Comparison of ENCODE assay signal across 8 cellular contexts in genomic region chr22:35430897-35431322, GRCh38. TPM values are rescaled to one million over a fixed set of nuclear protein-coding genes. Genes with fewer than 3 reads are reported as not detected.
DNase-seq lines count a peak whose midpoint lies in the region; ATAC-seq and TF ChIP-seq lines count a peak whose summit lies in the region.

No MANE protein-coding gene starts in this region.

- TF ChIP-seq CTCF in upper lobe of right lung (IDR thresholded peaks at IDR 0.05) = peak; percentile 94

- no peaks in the 10 kb centered on the region for H3K27me3 Mint-ChIP-seq in T-cell

- H3K27ac ChIP-seq in upper lobe of right lung = peak overlapping the region; percentile 30

- no peak overlapping the region for H3K4me3 ChIP-seq in upper lobe of right lung

- H3K9me3 ChIP-seq in upper lobe of right lung = peaks cover 8% of the 10 kb centered on the region

- H3K4me3 Mint-ChIP-seq in T-cell = no peak overlapping the region

- peak; percentile 16 for DNase-seq in DMS114 treated with DMSO at 0.1 percent for 48 hours (lab: John Stamatoyannopoulos, UW; ENCODE audit: unreplicated experiment)
- DNase-seq in Kasumi-1 (lab: John Stamatoyannopoulos, UW) = peak; percentile 39 to 58
- peak; percentile 18 to 72 (median 57) for DNase-seq in T-cell
- DNase-seq in amygdala (lab: John Stamatoyannopoulos, UW) = peak in 54 of 56 donors; percentile 23 to 85 (median 64)
- peak; percentile 91 for DNase-seq in left cardiac atrium
- peak; percentile 76 for DNase-seq in pulmonary artery endothelial cell (ENCODE audit: low read depth, low spot score)
- peak; percentile 92 for DNase-seq in upper lobe of right lung

- ATAC-seq in T-cell (replicated peaks in 1 of 4) = peak; percentile 73 to 79 (median 74)
- peak; percentile 97 to 98 for ATAC-seq in left cardiac atrium
- ATAC-seq in upper lobe of right lung = peak; percentile 98
- no peak for ATAC-seq in HG03521 (IDR thresholded peaks at IDR 0.05; ENCODE audit: unreplicated experiment)

- H3K36me3 ChIP-seq in upper lobe of right lung = no peaks in the 10 kb centered on the region

- peaks cover 26% of the 10 kb centered on the region for H3K36me3 Mint-ChIP-seq in T-cell

- no peaks in the 10 kb centered on the region for H3K27me3 ChIP-seq in upper lobe of right lung

- H3K4me1 ChIP-seq in upper lobe of right lung = peaks cover 7% of the 10 kb centered on the region

- no peak overlapping the region for H3K27ac Mint-ChIP-seq in T-cell

- H3K4me1 Mint-ChIP-seq in T-cell = no peaks in the 10 kb centered on the region

- peaks cover 0 to 5% (median 0%) of the 10 kb centered on the region in 3 donors for H3K9me3 Mint-ChIP-seq in T-cell

- intact Hi-C loops in left cardiac atrium (cut with DNase I) = loop anchor here (1.0 to 10.0 kb wide), 3 partner anchors 151 to 694 kb away; no protein-coding TSS in a partner anchor
- intact Hi-C loops in upper lobe of right lung (cut with DNase I) = loop anchor here (5.0 kb wide), 1 partner anchor 151 kb away; no protein-coding TSS in a partner anchor

- CTCF ChIA-PET in T-cell (lab: Charles Lee) = no interaction called here

- POLR2A ChIA-PET in T-cell (lab: Charles Lee) = no interaction called here

RNA-seq across cellular contexts. Expression of gene MCM5, which starts 31.0 kb away (rescaled TPM):
- total RNA-seq in T-cell = 10 to 100 TPM; 34.7 to 66.8 (median 58.7) TPM
- total RNA-seq in left cardiac atrium = 10 to 100 TPM; 11.0 to 21.9 TPM
- total RNA-seq in pulmonary artery endothelial cell = 99.3 and 178 TPM in 2 replicates
- total RNA-seq in upper lobe of right lung = 22.1 TPM

RNA-seq across cellular contexts. Expression of gene HMOX1, which starts 50.0 kb away (rescaled TPM):
- total RNA-seq in T-cell (1 to 10 TPM in 3 of 5 donors, under 1 TPM in 2; 0.40 to 2.4 (median 1.0) TPM), left cardiac atrium (10 to 100 TPM; 13.6 to 16.0 TPM), pulmonary artery endothelial cell (49.0 and 86.4 TPM in 2 replicates), upper lobe of right lung (54.0 TPM)

Comparison
In these comparisons a context has a peak if more than half of its experiments do, and no peak if none do; other contexts are left out.
1. DNase-seq: peak in every context shown above with its lines; median percentile 92 in upper lobe of right lung; 91 in left cardiac atrium; 76 in pulmonary artery endothelial cell; 64 in amygdala; 57 in T-cell; 48 in Kasumi-1; 16 in DMS114 treated with DMSO at 0.1 percent for 48 hours.
2. RNA of gene HMOX1, which starts 50.0 kb away (total RNA-seq): 54.0 TPM in upper lobe of right lung (single experiment), 49.0 to 86.4 TPM in pulmonary artery endothelial cell and 13.6 to 16.0 TPM in left cardiac atrium; 0.40 to 2.4 TPM in T-cell; every median in the first group is over 4 times any median in the second.